Comparison of ENCODE assay signal across 15 cellular contexts in the genomic region with DNA sequence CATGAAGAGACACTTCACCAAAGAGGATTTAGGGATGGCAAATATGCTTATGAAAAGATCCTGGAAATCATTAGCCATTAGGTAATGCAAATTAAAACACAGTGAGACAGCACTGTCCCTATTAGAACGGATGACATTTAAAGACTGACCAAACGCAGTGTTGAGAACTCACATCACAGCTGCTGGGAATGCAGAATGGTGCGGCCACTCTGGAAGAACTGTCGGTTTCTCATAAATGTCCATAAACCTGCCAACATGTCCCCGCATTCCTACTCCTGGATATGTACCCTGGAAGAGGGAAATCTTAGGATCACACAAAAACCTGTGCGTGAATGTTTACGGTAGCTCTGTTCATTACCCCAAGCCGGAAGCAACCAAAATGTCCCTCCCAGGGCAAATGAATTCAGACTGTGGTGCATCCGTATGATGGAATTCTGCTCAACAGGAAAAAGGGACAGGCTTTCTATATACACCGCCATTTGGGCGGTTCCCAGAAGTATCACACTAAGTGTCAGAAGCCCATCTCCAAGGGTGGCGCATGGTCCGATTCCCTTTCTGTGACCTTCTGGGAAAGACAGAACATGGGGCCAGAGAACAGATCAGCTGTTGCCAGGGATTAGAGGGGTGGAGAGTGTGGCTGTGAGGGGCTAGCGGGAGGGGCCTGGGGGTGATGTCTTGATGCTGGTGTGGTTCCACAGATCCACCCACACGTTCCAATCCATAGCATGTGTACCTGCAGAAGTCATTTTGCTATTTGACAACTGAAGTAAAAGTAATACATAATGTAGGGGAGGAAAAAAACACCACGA.
DNase-seq lines count a peak whose midpoint lies in the region; ATAC-seq, FAIRE-seq and TF ChIP-seq lines count a peak whose summit lies in the region.
"Had no signal": no experiment of that assay in that cellular context is flagged by ENCODE, and none has a peak within 500 bp of the region (broad histone marks: within the 10 kb centered on the region; RNA-seq: fewer than 3 reads in every experiment).

No MANE protein-coding gene starts in this region.

- H3K4me1 ChIP-seq in Panc1 (ENCODE audit: control insufficient read depth, insufficient read depth, low read length) = peaks cover 35% of the 10 kb centered on the region
- H3K4me1 ChIP-seq in endodermal cell (ENCODE audit: control insufficient read depth, insufficient read depth, low read length) = no peaks in the 10 kb centered on the region
- H3K4me1 ChIP-seq in psoas muscle = peaks cover 47% of the 10 kb centered on the region

- no peak overlapping the region for H3K4me3 Mint-ChIP-seq in activated CD4-positive, alpha-beta T cell treated with anti-CD3 and anti-CD28 coated beads for 36 hours
- H3K4me3 Mint-ChIP-seq in endodermal cell = no peak overlapping the region

- no peak for FAIRE-seq in GM12891 (lab: Jason Lieb, UNC)

- no peaks in the 10 kb centered on the region for H3K9me3 ChIP-seq in Panc1 (ENCODE audit: control insufficient read depth, insufficient read depth, low read depth, low read length)
- H3K9me3 ChIP-seq in endodermal cell (ENCODE audit: control insufficient read depth, low read length) = no peaks in the 10 kb centered on the region
- no peaks in the 10 kb centered on the region for H3K9me3 ChIP-seq in psoas muscle
- H3K9me3 ChIP-seq: thyroid gland had no signal

- H3K36me3 ChIP-seq in Panc1 (ENCODE audit: control insufficient read depth, insufficient read depth, low read length) = no peaks in the 10 kb centered on the region
- peaks cover 24% of the 10 kb centered on the region for H3K36me3 ChIP-seq in endodermal cell (ENCODE audit: control insufficient read depth, insufficient read depth, low read length)
- H3K36me3 ChIP-seq in psoas muscle (ENCODE audit: insufficient read depth in 1 of 2, low read depth in 1 of 2) = no peaks in the 10 kb centered on the region
- H3K36me3 ChIP-seq: thyroid gland had no signal

- CTCF ChIA-PET in activated CD4-positive, alpha-beta T cell treated with anti-CD3 and anti-CD28 coated beads for 36 hours (lab: Charles Lee) = interaction anchor here (0.8 to 1.3 kb wide), 3 partner anchors 15 to 219 kb away, joined by 3 to 4 read pairs (median 3); no protein-coding TSS in a partner anchor
- CTCF ChIA-PET in Panc1 (lab: Charles Lee) = no interaction called here

- H3K9me3 Mint-ChIP-seq in activated CD4-positive, alpha-beta T cell treated with anti-CD3 and anti-CD28 coated beads for 36 hours (ENCODE audit: low read depth) = no peaks in the 10 kb centered on the region
- peaks cover 9% of the 10 kb centered on the region for H3K9me3 Mint-ChIP-seq in endodermal cell

- 95 to 96% methylated on average over 12 to 16 of the region's 16 CpGs for WGBS in endodermal cell (ENCODE audit: insufficient coverage in 1 of 2, insufficient read length in 1 of 2), 2 experiments
- 69 to 87% (median 73%) methylated on average over 16 of the region's 16 CpGs for WGBS in psoas muscle, 3 donors

- TSS peak; percentile 18 for BruUV-seq in Panc1 (replicated peaks; lab: Mats Ljungman, UMichigan)

- TF ChIP-seq POLR2A in GM12891 (IDR thresholded peaks at IDR 0.05; ENCODE audit: low read depth, low read length) = no peak

- H3K9ac ChIP-seq in endodermal cell (ENCODE audit: extremely low read depth, low read length, poor library complexity, severe bottlenecking) = no peak overlapping the region

- H3K27ac ChIP-seq in Panc1 (ENCODE audit: low read length) (no peak overlapping the region; the same call in 1 of the 2 replicates), endodermal cell (ENCODE audit: low read depth, low read length) (no peak overlapping the region), psoas muscle (peak overlapping the region; percentile 82)
- H3K27ac ChIP-seq: thyroid gland had no signal

- intact Hi-C loops in activated CD4-positive, alpha-beta T cell treated with anti-CD3 and anti-CD28 coated beads for 36 hours (cut with DNase I, micrococcal nuclease) = loop anchor here in 1 of 2 experiments (5.0 kb wide), 3 partner anchors 83 to 117 kb away; no protein-coding TSS in a partner anchor
- intact Hi-C loops in Panc1 (cut with micrococcal nuclease; ENCODE audit: unreplicated experiment) (no loop called here), psoas muscle (cut with DNase I) (loop anchor here in 1 of 2 donors (5.0 kb wide), 2 partner anchors 38 to 42 kb away; no protein-coding TSS in a partner anchor)

- no peaks in the 10 kb centered on the region for H3K27me3 ChIP-seq in Panc1 (ENCODE audit: control insufficient read depth, insufficient read depth, low read length)
- H3K27me3 ChIP-seq in endodermal cell (ENCODE audit: control insufficient read depth, insufficient read depth, low read length, poor library complexity, severe bottlenecking) = no peaks in the 10 kb centered on the region
- H3K27me3 ChIP-seq in psoas muscle (ENCODE audit: insufficient read depth in 3 of 3, low read length in 2 of 3) = no peaks in the 10 kb centered on the region
- H3K27me3 ChIP-seq: thyroid gland had no signal

- peaks cover 63% of the 10 kb centered on the region for H3K4me1 Mint-ChIP-seq in activated CD4-positive, alpha-beta T cell treated with anti-CD3 and anti-CD28 coated beads for 36 hours
- H3K4me1 Mint-ChIP-seq in endodermal cell = peaks cover 13% of the 10 kb centered on the region

- H3K27me3 Mint-ChIP-seq in activated CD4-positive, alpha-beta T cell treated with anti-CD3 and anti-CD28 coated beads for 36 hours = no peaks in the 10 kb centered on the region
- H3K27me3 Mint-ChIP-seq in endodermal cell (ENCODE audit: insufficient read depth) = no peaks in the 10 kb centered on the region

- in situ Hi-C loops in Panc1 (cut with HindIII; ENCODE audit: low pct_unique_long_range_greater_than_20kb, low sequenced_read_pairs) = no loop called here

- TF ChIP-seq CTCF in Panc1 (IDR thresholded peaks at IDR 0.05) (no peak), endodermal cell (conservative IDR thresholded peaks at IDR 0.05) (no peak), psoas muscle (IDR thresholded peaks at IDR 0.05) (no peak)

- peaks cover 52% of the 10 kb centered on the region for H3K36me3 Mint-ChIP-seq in activated CD4-positive, alpha-beta T cell treated with anti-CD3 and anti-CD28 coated beads for 36 hours (ENCODE audit: low read depth)
- peaks cover 38% of the 10 kb centered on the region for H3K36me3 Mint-ChIP-seq in endodermal cell (ENCODE audit: low read depth)

- DNase-seq in activated CD4-positive, alpha-beta T cell treated with anti-CD3 and anti-CD28 coated beads for 36 hours = no peak
- DNase-seq in activated CD4-positive, alpha-beta T cell treated with anti-CD3 and anti-CD28 coated beads for 48 hours = no peak
- DNase-seq in Panc1 (ENCODE audit: low read depth, low spot score) = no peak
- DNase-seq in endodermal cell = peak; percentile 34
- no peak for DNase-seq in psoas muscle
- no peak for DNase-seq in GM12891 (ENCODE audit: insufficient read length, low spot score)
- DNase-seq in SW 1271 (lab: John Stamatoyannopoulos, UW) = no peak
- DNase-seq: ACHN; activated CD4-positive, alpha-beta T cell treated with anti-CD3 and anti-CD28 coated beads, Interleukin-2, amount 50 U/mL, for 4 hours; cortex of kidney; NCI-H1048; NCI-H2227 treated with DMSO at 0.1 percent for 48 hours; occipital lobe; thyroid gland had no signal

- peak overlapping the region; percentile 77 for H3K27ac Mint-ChIP-seq in activated CD4-positive, alpha-beta T cell treated with anti-CD3 and anti-CD28 coated beads for 36 hours
- no peak overlapping the region for H3K27ac Mint-ChIP-seq in endodermal cell

- POLR2A ChIA-PET in activated CD4-positive, alpha-beta T cell treated with anti-CD3 and anti-CD28 coated beads for 36 hours (lab: Charles Lee) = no interaction called here
- POLR2A ChIA-PET in Panc1 (lab: Charles Lee) = no interaction called here

- no peak overlapping the region for H3K4me3 ChIP-seq in Panc1 (ENCODE audit: low read depth in 2 of 2, low read length in 2 of 2)
- H3K4me3 ChIP-seq in endodermal cell (ENCODE audit: low read length) = no peak overlapping the region
- H3K4me3 ChIP-seq in psoas muscle = no peak overlapping the region
- H3K4me3 ChIP-seq: thyroid gland had no signal

- ATAC-seq in activated CD4-positive, alpha-beta T cell treated with anti-CD3 and anti-CD28 coated beads for 36 hours = no peak
- ATAC-seq in Panc1 (no peak), psoas muscle (peak in 1 of 4 donors; percentile 31), HG02973 (IDR thresholded peaks at IDR 0.05; ENCODE audit: unreplicated experiment) (no peak)

TF ChIP-seq in GM12891, 5 proteins besides CTCF, POLR2A, EP300 and RAD21:
- TF ChIP-seq SPI1 (IDR thresholded peaks at IDR 0.05; ENCODE audit: low read depth, low read length) (no peak), PAX5 (IDR thresholded peaks at IDR 0.05; ENCODE audit: insufficient read depth, low read length, severe bottlenecking) (no peak), TAF1 (IDR thresholded peaks at IDR 0.05; ENCODE audit: low read depth, low read length) (no peak), POU2F2 (IDR thresholded peaks at IDR 0.05; ENCODE audit: low read depth, low read length) (no peak), POLR2AphosphoS5 (IDR thresholded peaks at IDR 0.05; ENCODE audit: low read depth, low read length) (no peak)
